ENCODE assay signal across 17 cellular contexts in genomic region chr12:10128687-10129086, GRCh38. TPM values are rescaled to one million over a fixed set of nuclear protein-coding genes. Genes with fewer than 3 reads are reported as not detected.
DNase-seq lines count a peak whose midpoint lies in the region; ATAC-seq and TF ChIP-seq lines count a peak whose summit lies in the region.
"Had no signal": no experiment of that assay in that cellular context is flagged by ENCODE, and none has a peak within 500 bp of the region (broad histone marks: within the 10 kb centered on the region; RNA-seq: fewer than 3 reads in every experiment).

No MANE protein-coding gene starts in this region.

- no peak overlapping the region for H3K4me3 Mint-ChIP-seq in H9
- H3K4me3 Mint-ChIP-seq: activated CD4-positive, alpha-beta T cell treated with anti-CD3 and anti-CD28 coated beads, Interleukin-2, amount 10 ng/mL, durations not matched to agents 7 days and 5 days had no signal

- no peak overlapping the region for H3K27ac Mint-ChIP-seq in H9
- H3K27ac Mint-ChIP-seq: activated CD4-positive, alpha-beta T cell treated with anti-CD3 and anti-CD28 coated beads, Interleukin-2, amount 10 ng/mL, durations not matched to agents 7 days and 5 days had no signal

- no peak overlapping the region for H2AK5ac ChIP-seq in H9 (ENCODE audit: insufficient read length, low read length)

- H3K9ac ChIP-seq in H9 (ENCODE audit: extremely low read depth, insufficient read length, low read length) = no peak overlapping the region

- no peak overlapping the region for H2BK120ac ChIP-seq in H9 (ENCODE audit: low read depth, low read length, poor library complexity, severe bottlenecking)

- H3K36me3 Mint-ChIP-seq in H9 (ENCODE audit: insufficient read depth in 1 of 3, low read depth in 3 of 3) = no peaks in the 10 kb centered on the region

- H3K27me3 ChIP-seq in heart right ventricle = no peaks in the 10 kb centered on the region
- no peaks in the 10 kb centered on the region for H3K27me3 ChIP-seq in H9 (ENCODE audit: insufficient read depth, low read length)
- no peaks in the 10 kb centered on the region for H3K27me3 ChIP-seq in effector memory CD4-positive, alpha-beta T cell (replicated peaks; ENCODE audit: control insufficient read depth, insufficient read depth, low read length, poor library complexity, severe bottlenecking)

- in situ Hi-C loops in KBM-7 (cut with MboI; ENCODE audit: low pct_unique_long_range_greater_than_20kb, low sequenced_read_pairs) = loop anchor here (25.0 kb wide), 3 partner anchors 91 to 316 kb away; partner anchors contain the start of genes CLEC2A and CLEC9A

- peaks cover 0 to 5% (median 0%) of the 10 kb centered on the region in 9 donors for H3K36me3 ChIP-seq in heart right ventricle
- no peaks in the 10 kb centered on the region for H3K36me3 ChIP-seq in effector memory CD4-positive, alpha-beta T cell (ENCODE audit: control insufficient read depth, insufficient read depth, low read length)

- WGBS in heart right ventricle, 2 donors = 76 to 77% methylated on average over 5 of the region's 5 CpGs
- WGBS in H9 (ENCODE audit: extremely low coverage, insufficient read length, low lambda C conversion rate) = no CpG with 5 or more reads among the region's 5 CpGs

- no peaks in the 10 kb centered on the region for H3K23me2 ChIP-seq in H9 (ENCODE audit: insufficient read length, low read depth, low read length, poor library complexity, severe bottlenecking)

- TF ChIP-seq CTCF in heart right ventricle (IDR thresholded peaks at IDR 0.05) (no peak), H9 (conservative IDR thresholded peaks at IDR 0.05) (no peak)

- no peak overlapping the region for H2BK15ac ChIP-seq in H9 (ENCODE audit: low read depth, low read length)

- no peaks in the 10 kb centered on the region for H3K9me3 Mint-ChIP-seq in H9
- H3K9me3 Mint-ChIP-seq: activated CD4-positive, alpha-beta T cell treated with anti-CD3 and anti-CD28 coated beads, Interleukin-2, amount 10 ng/mL, durations not matched to agents 7 days and 5 days had no signal

- no peaks in the 10 kb centered on the region for H3K9me3 ChIP-seq in heart right ventricle
- no peaks in the 10 kb centered on the region for H3K9me3 ChIP-seq in H9 (ENCODE audit: control insufficient read depth, low read depth, low read length)
- H3K9me3 ChIP-seq in effector memory CD4-positive, alpha-beta T cell (ENCODE audit: control insufficient read depth, low read length) = no peaks in the 10 kb centered on the region

- intact Hi-C loops in heart right ventricle (cut with DNase I) = no loop called here
- intact Hi-C loops in sciatic nerve (cut with DNase I) = no loop called here

- peak overlapping the region in 2 of 10 donors; percentile 23 to 54 for H3K4me3 ChIP-seq in heart right ventricle
- H3K4me3 ChIP-seq in effector memory CD4-positive, alpha-beta T cell (ENCODE audit: insufficient read depth, low read depth, low read length, poor library complexity, severe bottlenecking) = no peak overlapping the region

- H3K4me1 ChIP-seq in heart right ventricle (peaks cover 0 to 30% (median 0%) of the 10 kb centered on the region in 9 donors), H9 (ENCODE audit: insufficient read depth, low read length) (peaks cover 9% of the 10 kb centered on the region)
- no peaks in the 10 kb centered on the region for H3K4me1 ChIP-seq in effector memory CD4-positive, alpha-beta T cell (ENCODE audit: control insufficient read depth, insufficient read depth, low read length, poor library complexity, severe bottlenecking)

- H3K27ac ChIP-seq in heart right ventricle = peak overlapping the region in 4 of 10 donors; percentile 48 to 93 (median 68)
- no peak overlapping the region for H3K27ac ChIP-seq in H9 (ENCODE audit: insufficient read length, low read depth, low read length)
- H3K27ac ChIP-seq in effector memory CD4-positive, alpha-beta T cell (ENCODE audit: insufficient read depth, low read length, poor library complexity, severe bottlenecking) = no peak overlapping the region

- H4K8ac ChIP-seq in H9 (replicated peaks; ENCODE audit: insufficient read length, low read depth, low read length) = no peak overlapping the region

- H2BK20ac ChIP-seq in H9 (ENCODE audit: low read depth, low read length, poor library complexity, severe bottlenecking) = no peak overlapping the region

- no peak overlapping the region for H2BK12ac ChIP-seq in H9 (ENCODE audit: insufficient read length, low read depth, low read length)

- H3T11ph ChIP-seq in H9 (ENCODE audit: low read length) = no peak overlapping the region

- H2AFZ ChIP-seq in H9 (ENCODE audit: low read length) = no peak overlapping the region

- H3K4me2 ChIP-seq in H9 (ENCODE audit: insufficient read depth, insufficient read length, low read length) = no peak overlapping the region

- no peak overlapping the region for H3K4ac ChIP-seq in H9 (ENCODE audit: low read depth, low read length)

- no peak overlapping the region for H3K14ac ChIP-seq in H9 (ENCODE audit: insufficient read depth, low read length)

- no peak overlapping the region for H2BK5ac ChIP-seq in H9 (ENCODE audit: insufficient read length, low read length)

- H3K23ac ChIP-seq in H9 (ENCODE audit: insufficient read length, low read depth, low read length) = no peak overlapping the region

- peaks cover 38 to 39% of the 10 kb centered on the region in 2 experiments for H3K4me1 Mint-ChIP-seq in H9

- H4K91ac ChIP-seq in H9 (ENCODE audit: insufficient read length, low read depth, low read length) = no peak overlapping the region

- H3K27me3 Mint-ChIP-seq in H9 (ENCODE audit: low read depth) = no peaks in the 10 kb centered on the region

- peak in 7 of 8 donors; percentile 65 to 80 (median 70) for ATAC-seq in heart right ventricle
- peak; percentile 79 for ATAC-seq in sciatic nerve
- ATAC-seq in HG02642 (IDR thresholded peaks at IDR 0.05; ENCODE audit: poor library complexity, unreplicated experiment) = no peak

- no peaks in the 10 kb centered on the region for H3K79me2 ChIP-seq in H9 (ENCODE audit: insufficient read depth, low read length)

- DNase-seq in KBM-7 = peak; percentile 85
- DNase-seq in SKM-1 treated with dmso at 0.1 percent for 144 hours (lab: John Stamatoyannopoulos, UW; ENCODE audit: unreplicated experiment) = peak; percentile 92
- no peak for DNase-seq in heart right ventricle
- no peak for DNase-seq in sciatic nerve (ENCODE audit: low spot score)
- no peak for DNase-seq in SK-N-DZ (ENCODE audit: low spot score)
- no peak for DNase-seq in H9
- DNase-seq in effector memory CD4-positive, alpha-beta T cell = no peak
- DNase-seq: activated CD4-positive, alpha-beta T cell treated with anti-CD3 and anti-CD28 coated beads, Interleukin-2, amount 10 ng/mL, durations not matched to agents 7 days and 5 days; HCEC 1CT; midbrain; NCI-H1436; NCI-H774; stimulated activated CD4-positive, alpha-beta T cell treated with anti-CD3 and anti-CD28 coated beads, Interleukin-4, amount 100 ng/mL, for 24 hours; stimulated activated naive CD4-positive, alpha-beta T cell had no signal

- no peaks in the 10 kb centered on the region for H4K20me1 ChIP-seq in H9 (ENCODE audit: control insufficient read depth, insufficient read depth, insufficient read length)

- H3K79me1 ChIP-seq in H9 (ENCODE audit: insufficient read depth, low read depth, low read length, poor library complexity, severe bottlenecking) = no peaks in the 10 kb centered on the region

- no peak overlapping the region for H3K18ac ChIP-seq in H9 (ENCODE audit: insufficient read length, low read depth, low read length)

- H4K5ac ChIP-seq in H9 (ENCODE audit: insufficient read length, low read depth, low read length) = no peak overlapping the region

- H3K56ac ChIP-seq in H9 (ENCODE audit: insufficient read length, low read depth, low read length) = no peak overlapping the region

RNA-seq across cellular contexts. Expression of gene CLEC7A, which starts 1.3 kb away (rescaled TPM):
- 10 to 100 TPM in 1 of 10 donors, 1 to 10 TPM in 7, under 1 TPM in 2; 0.94 to 15.2 (median 1.8) TPM for total RNA-seq in heart right ventricle
- 1 to 10 TPM; 1.0 to 1.9 TPM for polyA plus RNA-seq in heart right ventricle
- 32.4 TPM for total RNA-seq in sciatic nerve
- not detected in 2 replicates for polyA plus RNA-seq in SK-N-DZ (2014; cell fraction: cytosol; rRNA removed)
- polyA plus RNA-seq in SK-N-DZ (2014; cell fraction: nucleus; rRNA removed) = not detected in 2 replicates
- total RNA-seq in H9 (2021) = not detected in 2 replicates
- total RNA-seq: activated CD4-positive, alpha-beta T cell treated with anti-CD3 and anti-CD28 coated beads, Interleukin-2, amount 10 ng/mL, durations not matched to agents 7 days and 5 days had no signal
- polyA plus RNA-seq: BJ had no signal

RNA-seq across cellular contexts. Expression of gene CLEC1A, which starts 29.9 kb away (rescaled TPM):
- total RNA-seq in heart right ventricle = 1 to 10 TPM; 1.2 to 6.6 (median 2.7) TPM
- 1 to 10 TPM; 4.3 to 4.8 TPM for polyA plus RNA-seq in heart right ventricle
- total RNA-seq in sciatic nerve = 13.7 TPM
- polyA plus RNA-seq in SK-N-DZ (2014; cell fraction: cytosol; rRNA removed) = not detected in 2 replicates
- not detected in 2 replicates for polyA plus RNA-seq in SK-N-DZ (2014; cell fraction: nucleus; rRNA removed)
- not detected in 2 replicates for total RNA-seq in H9 (2021)
- total RNA-seq: activated CD4-positive, alpha-beta T cell treated with anti-CD3 and anti-CD28 coated beads, Interleukin-2, amount 10 ng/mL, durations not matched to agents 7 days and 5 days had no signal

RNA-seq across cellular contexts. Expression of gene OLR1, which starts 43.2 kb away (rescaled TPM):
- total RNA-seq in heart right ventricle = 1 to 10 TPM in 2 of 10 donors, under 1 TPM in 7, not detected in 1; 0.26 to 2.2 (median 0.49) TPM
- under 1 TPM in 1 of 2 donors, not detected in 1; 0.07 TPM for polyA plus RNA-seq in heart right ventricle
- 33.1 TPM for total RNA-seq in sciatic nerve
- not detected in 2 replicates for polyA plus RNA-seq in SK-N-DZ (2014; cell fraction: cytosol; rRNA removed)
- not detected in 2 replicates for polyA plus RNA-seq in SK-N-DZ (2014; cell fraction: nucleus; rRNA removed)
- total RNA-seq in H9 (2021) = not detected in 2 replicates
- total RNA-seq: activated CD4-positive, alpha-beta T cell treated with anti-CD3 and anti-CD28 coated beads, Interleukin-2, amount 10 ng/mL, durations not matched to agents 7 days and 5 days; pulmonary artery endothelial cell had no signal

RNA-seq across cellular contexts. Expression of gene TMEM52B, which starts 50.1 kb away (rescaled TPM):
- not detected for total RNA-seq in heart right ventricle
- under 1 TPM in 1 of 2 donors, not detected in 1; 0.03 TPM for polyA plus RNA-seq in heart right ventricle
- 0.45 TPM for total RNA-seq in sciatic nerve
- not detected in 2 replicates for polyA plus RNA-seq in SK-N-DZ (2014; cell fraction: cytosol; rRNA removed)
- not detected in 2 replicates for polyA plus RNA-seq in SK-N-DZ (2014; cell fraction: nucleus; rRNA removed)
- total RNA-seq in H9 (2021) = not detected in 2 replicates
- total RNA-seq: activated CD4-positive, alpha-beta T cell treated with anti-CD3 and anti-CD28 coated beads, Interleukin-2, amount 10 ng/mL, durations not matched to agents 7 days and 5 days; pulmonary artery endothelial cell had no signal

Comparison
In these comparisons a context has a peak if more than half of its experiments do, and no peak if none do; other contexts are left out.
1. DNase-seq: peak in KBM-7 (single experiment) and SKM-1 treated with dmso at 0.1 percent for 144 hours (single experiment); none in heart right ventricle (0 of 2), sciatic nerve (single experiment), SK-N-DZ (single experiment), H9 (single experiment) and effector memory CD4-positive, alpha-beta T cell (0 of 3).
2. RNA of gene OLR1, which starts 43.2 kb away (total RNA-seq): 33.1 TPM in sciatic nerve (single experiment); 0.26 to 2.2 TPM in heart right ventricle and not detected in H9; every median in the first group is over 10 times any median in the second.